ENCODE assay signal across 9 cellular contexts in genomic region chrX:13078739-13079444, GRCh38. TPM values are rescaled to one million over a fixed set of nuclear protein-coding genes. Genes with fewer than 3 reads are reported as not detected.
A peak's percentile ranks its signal among the peaks of the same experiment; 100 is the strongest.
DNase-seq lines count a peak whose midpoint lies in the region; ATAC-seq and TF ChIP-seq lines count a peak whose summit lies in the region.
"Had no signal": no experiment of that assay in that cellular context is flagged by ENCODE, and none has a peak within 500 bp of the region (broad histone marks: within the 10 kb centered on the region; RNA-seq: fewer than 3 reads in every experiment).

No MANE protein-coding gene starts in this region.

- H3K9ac ChIP-seq in muscle layer of colon (ENCODE audit: low read length): no peak overlapping the region

- DNase-seq in Calu3 (peak; percentile 28), NAMALWA (ENCODE audit: low spot score) (peak; percentile 20), caudate nucleus (lab: John Stamatoyannopoulos, UW) (peak in 19 of 61 donors; percentile 1 to 26 (median 10)), NCI-H187 (lab: John Stamatoyannopoulos, UW) (no peak), WTC11 (ENCODE audit: low spot score) (no peak), OCI-M2 (lab: John Stamatoyannopoulos, UW; ENCODE audit: unreplicated experiment) (no peak), occipital lobe (lab: John Stamatoyannopoulos, UW) (no peak)

- intact Hi-C loops in Calu3 (cut with micrococcal nuclease; ENCODE audit: unreplicated experiment): no loop called here

- H3K4me3 ChIP-seq in muscle layer of colon (ENCODE audit: low read depth in 1 of 2, low read length in 2 of 2): peak overlapping the region in 1 of 2 donors; percentile 16

- H3K27me3 Mint-ChIP-seq in Calu3 (ENCODE audit: unreplicated experiment): no peaks in the 10 kb centered on the region
- H3K27me3 Mint-ChIP-seq in WTC11 (ENCODE audit: low read depth): no peaks in the 10 kb centered on the region; the same call in 1 of the 2 replicates

- H3K4me1 Mint-ChIP-seq in Calu3 (ENCODE audit: low read depth, unreplicated experiment): peaks cover 51% of the 10 kb centered on the region
- H3K4me1 Mint-ChIP-seq in WTC11: peaks cover 22% of the 10 kb centered on the region

- no TSS peak for BruUV-seq in Calu3 (replicated peaks; lab: Mats Ljungman, UMichigan)

- H3K27ac Mint-ChIP-seq in Calu3 (ENCODE audit: unreplicated experiment): peak overlapping the region; percentile 86
- no peak overlapping the region for H3K27ac Mint-ChIP-seq in WTC11

- H3K4me3 Mint-ChIP-seq in Calu3 (ENCODE audit: low read depth, unreplicated experiment): peak overlapping the region; percentile 32
- H3K4me3 Mint-ChIP-seq in WTC11: no peak overlapping the region

- H3K27ac ChIP-seq in caudate nucleus (ENCODE audit: low read depth, low read length): peak overlapping the region; percentile 37
- peak overlapping the region; percentile 38 for H3K27ac ChIP-seq in muscle layer of colon (ENCODE audit: low read depth, low read length)

- no peaks in the 10 kb centered on the region for H3K9me3 Mint-ChIP-seq in Calu3 (ENCODE audit: low read depth, unreplicated experiment)
- H3K9me3 Mint-ChIP-seq in WTC11: no peaks in the 10 kb centered on the region

- H3K4me1 ChIP-seq in muscle layer of colon (ENCODE audit: insufficient read depth, low read length): peaks cover 8% of the 10 kb centered on the region

- TF ChIP-seq CTCF in Calu3 (IDR thresholded peaks at IDR 0.05; ENCODE audit: unreplicated experiment) (no peak), WTC11 (IDR thresholded peaks at IDR 0.05) (no peak)

- no peaks in the 10 kb centered on the region for H3K9me3 ChIP-seq in muscle layer of colon (ENCODE audit: low read length)

- peaks cover 13% of the 10 kb centered on the region for H3K36me3 Mint-ChIP-seq in Calu3 (ENCODE audit: insufficient read depth, unreplicated experiment)
- no peaks in the 10 kb centered on the region for H3K36me3 Mint-ChIP-seq in WTC11

- no peaks in the 10 kb centered on the region for H3K27me3 ChIP-seq in muscle layer of colon (ENCODE audit: control insufficient read depth in 1 of 2, insufficient read depth in 2 of 2, low read length in 2 of 2)

- CTCF ChIA-PET in Calu3 (lab: Charles Lee): no interaction called here
- CTCF ChIA-PET in WTC11 (lab: Charles Lee): no interaction called here

- POLR2A ChIA-PET in WTC11 (lab: Charles Lee): no interaction called here

- ATAC-seq in WTC11: no peak

- no peaks in the 10 kb centered on the region for H3K36me3 ChIP-seq in muscle layer of colon (ENCODE audit: insufficient read depth, low read length)

TF ChIP-seq in WTC11, 78 proteins besides CTCF, POLR2A, EP300 and RAD21 (continues in another document):
- no peak for TF ChIP-seq AR (CRISPR knock-in tag; IDR thresholded peaks at IDR 0.05)
- no peak for TF ChIP-seq ARID4B (CRISPR knock-in tag; IDR thresholded peaks at IDR 0.05; ENCODE audit: borderline replicate concordance)
- TF ChIP-seq ZNF317 (CRISPR knock-in tag; IDR thresholded peaks at IDR 0.05; ENCODE audit: borderline replicate concordance, low read depth): no peak
- TF ChIP-seq ZNF281 (CRISPR knock-in tag; IDR thresholded peaks at IDR 0.05): no peak
- no peak for TF ChIP-seq ZNF396 (CRISPR knock-in tag; IDR thresholded peaks at IDR 0.05; ENCODE audit: borderline replicate concordance)
- no peak for TF ChIP-seq NFE2L1 (CRISPR knock-in tag; IDR thresholded peaks at IDR 0.05)
- no peak for TF ChIP-seq ZNF219 (CRISPR knock-in tag; IDR thresholded peaks at IDR 0.05; ENCODE audit: borderline replicate concordance)
- TF ChIP-seq RORB (CRISPR knock-in tag; IDR thresholded peaks at IDR 0.05): no peak
- no peak for TF ChIP-seq ETV6 (CRISPR knock-in tag; IDR thresholded peaks at IDR 0.05)
- TF ChIP-seq NR1H2 (CRISPR knock-in tag; IDR thresholded peaks at IDR 0.05): no peak
- TF ChIP-seq MXD4 (CRISPR knock-in tag; IDR thresholded peaks at IDR 0.05; ENCODE audit: borderline replicate concordance): no peak
- no peak for TF ChIP-seq GTF2I (CRISPR knock-in tag; conservative IDR thresholded peaks at IDR 0.05)

RNA-seq across cellular contexts. Expression of gene FAM9C, which starts 34.5 kb away (rescaled TPM):
- total RNA-seq in Calu3 (2022) (not detected in 2 replicates), WTC11 (2021) (0.07 to 0.28 TPM in 2 of 3 replicates, not detected in the other), occipital lobe (0.31 TPM)
- total RNA-seq: kidney epithelial cell had no signal

Comparison
In these comparisons a context has a peak if more than half of its experiments do, and no peak if none do; other contexts are left out.
1. DNase-seq: peak in Calu3 (single experiment) and NAMALWA (single experiment); none in NCI-H187 (0 of 2), WTC11 (single experiment), OCI-M2 (single experiment) and occipital lobe (single experiment).